ENCODE assay signal across 3 cellular contexts in genomic region chr10:46443422-46443821, GRCh38. TPM values are rescaled to one million over a fixed set of nuclear protein-coding genes. Genes with fewer than 3 reads are reported as not detected.
"Had no signal": no experiment of that assay in that cellular context is flagged by ENCODE, and none has a peak within 500 bp of the region (broad histone marks: within the 10 kb centered on the region; RNA-seq: fewer than 3 reads in every experiment).

No MANE protein-coding gene starts in this region.

RNA-seq across cellular contexts. Expression of gene NPY4R, which starts 22.3 kb away (rescaled TPM):
- total RNA-seq: GM23338, H1, H9 had no signal
- polyA plus RNA-seq: GM23338 had no signal
